18 cellular contexts compared by ENCODE assay signal in the genomic region with DNA sequence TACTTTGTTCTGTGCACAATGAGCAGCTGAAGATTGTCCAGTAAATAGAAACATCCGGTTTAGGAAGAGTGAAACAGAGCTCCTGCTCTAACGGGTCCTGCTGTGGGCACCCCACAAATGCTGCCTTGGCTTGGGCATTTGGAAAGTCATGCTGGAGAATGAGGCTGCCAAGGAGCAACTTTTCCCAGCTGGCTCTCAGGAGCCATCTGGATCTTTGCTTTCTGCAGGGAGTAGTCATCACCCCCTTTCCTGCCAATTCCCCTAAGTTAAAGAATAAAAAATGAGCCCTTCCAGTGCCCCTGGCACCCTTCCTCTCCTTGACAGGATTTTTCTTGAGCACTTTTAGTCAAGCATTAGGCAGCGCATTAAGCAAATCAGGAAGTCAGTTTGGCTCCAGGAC.
DNase-seq lines count a peak whose midpoint lies in the region; ATAC-seq and TF ChIP-seq lines count a peak whose summit lies in the region.
"Had no signal": no experiment of that assay in that cellular context is flagged by ENCODE, and none has a peak within 500 bp of the region (broad histone marks: within the 10 kb centered on the region; RNA-seq: fewer than 3 reads in every experiment).

No MANE protein-coding gene starts in this region.

- in situ Hi-C loops in GM23248 (cut with MboI): no loop called here

- H3K4me3 Mint-ChIP-seq in nephron progenitor cell: no peak overlapping the region
- H3K4me3 Mint-ChIP-seq: B cell; CD4-positive, alpha-beta memory T cell; GM23338 had no signal

- H3K36me3 ChIP-seq in GM23248 (ENCODE audit: low read depth): no peaks in the 10 kb centered on the region

- no peak overlapping the region for H3K4me2 ChIP-seq in GM23248 (ENCODE audit: unreplicated experiment)
- H3K4me2 ChIP-seq: GM23338 had no signal

- no peak overlapping the region for H3K9ac ChIP-seq in GM23248

- 8 to 12% methylated on average over 3 of the region's 3 CpGs for WGBS in GM23248 (ENCODE audit: low coverage in 1 of 2, low lambda C conversion rate in 2 of 2, missing lambda C conversion rate in 2 of 2), 2 experiments

- no peaks in the 10 kb centered on the region for H4K20me1 ChIP-seq in GM23248 (ENCODE audit: insufficient read depth)

- no peak for ATAC-seq in GM21390 (IDR thresholded peaks at IDR 0.05; ENCODE audit: unreplicated experiment)
- ATAC-seq: GM12878, GM23338 had no signal

- no peaks in the 10 kb centered on the region for H3K9me3 ChIP-seq in GM23248 (ENCODE audit: low read depth)

- peak overlapping the region; percentile 29 for H3K27ac Mint-ChIP-seq in nephron progenitor cell
- H3K27ac Mint-ChIP-seq: B cell; CD4-positive, alpha-beta memory T cell; GM23338 had no signal

- peaks cover 31% of the 10 kb centered on the region for H3K4me1 ChIP-seq in GM23248 (ENCODE audit: insufficient read depth)

- H3K9me3 Mint-ChIP-seq in nephron progenitor cell: peaks cover 8% of the 10 kb centered on the region
- H3K9me3 Mint-ChIP-seq: CD4-positive, alpha-beta memory T cell had no signal

- H2AFZ ChIP-seq in GM23248: no peak overlapping the region
- H2AFZ ChIP-seq: GM23338 had no signal

- H3K9me2 ChIP-seq in GM23248 (ENCODE audit: insufficient read depth): no peaks in the 10 kb centered on the region

- no peaks in the 10 kb centered on the region for H3K79me2 ChIP-seq in GM23248 (ENCODE audit: insufficient read depth)

- no peaks in the 10 kb centered on the region for H3K36me3 Mint-ChIP-seq in nephron progenitor cell (ENCODE audit: low read depth)
- H3K36me3 Mint-ChIP-seq: CD4-positive, alpha-beta memory T cell had no signal

- DNase-seq in AG10803 (ENCODE audit: low read depth) (peak; percentile 14), GM23248 (peak; percentile 13), RPMI7951 (ENCODE audit: low read depth) (peak; percentile 27), nephron progenitor cell (no peak), COLO668 (lab: John Stamatoyannopoulos, UW; ENCODE audit: unreplicated experiment) (no peak), NCI-H2196 (lab: John Stamatoyannopoulos, UW; ENCODE audit: unreplicated experiment) (no peak)
- DNase-seq: ACHN; CD4-positive, alpha-beta memory T cell; COR-L47; DMS79; H7; IMR-90; Kasumi-1; KBM-7 had no signal

- H3F3A ChIP-seq in GM23248 (ENCODE audit: insufficient read depth): peaks cover 8% of the 10 kb centered on the region; the same call in 1 of the 2 replicates

- TF ChIP-seq CTCF in AG10803 (conservative IDR thresholded peaks at IDR 0.05; ENCODE audit: low read length): no peak
- TF ChIP-seq CTCF in nephron progenitor cell (IDR thresholded peaks at IDR 0.05): no peak

- H3K27ac ChIP-seq in GM23248: no peak overlapping the region

- H3K27me3 ChIP-seq in GM23248 (replicated peaks; ENCODE audit: insufficient read depth): 0 out of 2 replicates have a peak, but pooled peaks cover 4% of the 10 kb centered on the region

- peaks cover 33% of the 10 kb centered on the region for H3K4me1 Mint-ChIP-seq in nephron progenitor cell
- H3K4me1 Mint-ChIP-seq: CD4-positive, alpha-beta memory T cell had no signal

- H3K4me3 ChIP-seq in AG10803 (ENCODE audit: low read length) (no peak overlapping the region), GM23248 (no peak overlapping the region)
- H3K4me3 ChIP-seq: GM12878, GM23338 had no signal

- peaks cover 42% of the 10 kb centered on the region for H3K27me3 Mint-ChIP-seq in nephron progenitor cell (ENCODE audit: low read depth, poor library complexity)

Comparison
In these comparisons a context has a peak if more than half of its experiments do, and no peak if none do; other contexts are left out.
1. DNase-seq: peak in AG10803 (single experiment), GM23248 (single experiment) and RPMI7951 (single experiment); none in nephron progenitor cell (single experiment), COLO668 (single experiment) and NCI-H2196 (single experiment).